ENCODE assay signal across 26 cellular contexts in the genomic region with DNA sequence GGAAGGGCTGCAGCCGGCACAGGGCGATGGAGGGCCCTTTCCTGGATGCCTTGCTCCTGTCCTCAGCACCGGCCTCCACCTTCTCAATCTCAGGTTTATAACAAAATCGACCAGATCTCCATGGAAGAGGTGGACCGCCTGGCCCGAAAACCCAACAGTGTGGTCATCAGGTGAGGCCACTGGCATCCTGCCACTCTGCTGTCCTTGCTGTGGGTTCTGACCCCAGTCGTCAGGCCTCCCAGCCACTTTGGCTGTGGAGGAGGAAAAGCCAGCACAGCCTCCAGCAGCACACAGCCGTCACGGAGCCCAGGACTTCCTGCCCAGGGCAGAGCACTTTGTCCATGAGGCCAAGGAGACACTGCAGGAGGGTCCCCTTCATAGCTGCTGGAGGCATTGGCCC.
"Had no signal": no experiment of that assay in that cellular context is flagged by ENCODE, and none has a peak within 500 bp of the region (broad histone marks: within the 10 kb centered on the region; RNA-seq: fewer than 3 reads in every experiment).

No MANE protein-coding gene starts in this region.

- FAIRE-seq: astrocyte had no signal

- ATAC-seq: activated CD8-positive, alpha-beta T cell treated with anti-CD3 and anti-CD28 coated beads for 36 hours; body of pancreas had no signal

- DNase-seq: activated CD4-positive, alpha-beta T cell treated with anti-CD3 and anti-CD28 coated beads, Interleukin-2, amount 10 ng/mL, durations not matched to agents 24 days and 14 days; activated CD4-positive, alpha-beta T cell treated with anti-CD3 and anti-CD28 coated beads, Interleukin-2, amount 50 U/mL, for 4 hours; activated CD8-positive, alpha-beta T cell treated with anti-CD3 and anti-CD28 coated beads for 36 hours; activated gamma-delta T cell; activated naive CD4-positive, alpha-beta T cell treated with Interleukin-2 at 50 U/mL for 16 hours; activated naive CD8-positive, alpha-beta T cell treated with anti-CD3 and anti-CD28 coated beads, Interleukin-2, amount 10 ng/mL, durations not matched to agents 7 days and 5 days; activated T-cell treated with anti-CD3 and anti-CD28 coated beads, Interleukin-2, amount 50 U/mL, for 24 hours; body of pancreas; caudate nucleus; cerebellar nuclear complex; Karpas-422; NCI-H1105; NCI-H1417 treated with DMSO at 0.1 percent for 48 hours; NCI-H187 treated with DMSO at 0.1 percent for 48 hours; NCI-H2081; NCI-H345; NCI-H524 treated with DMSO at 0.1 percent for 48 hours; Peyer's patch; Right ventricle myocardium superior; RPMI8226; SW 1271; T1000 had no signal

- H3K27me3 ChIP-seq: body of pancreas, breast epithelium, Peyer's patch had no signal

- H3K27ac ChIP-seq: body of pancreas, breast epithelium, Peyer's patch had no signal

- H3K36me3 Mint-ChIP-seq: activated naive CD4-positive, alpha-beta T cell treated with anti-CD3 and anti-CD28 coated beads, Interleukin-2, amount 50 U/mL, for 24 hours; activated naive CD8-positive, alpha-beta T cell treated with anti-CD3 and anti-CD28 coated beads, Interleukin-2, amount 10 ng/mL, durations not matched to agents 7 days and 5 days had no signal

- H3K27ac Mint-ChIP-seq: activated CD4-positive, alpha-beta T cell treated with anti-CD3 and anti-CD28 coated beads, Interleukin-2, amount 10 ng/mL, durations not matched to agents 24 days and 14 days; activated CD8-positive, alpha-beta T cell treated with anti-CD3 and anti-CD28 coated beads for 36 hours; activated naive CD4-positive, alpha-beta T cell treated with anti-CD3 and anti-CD28 coated beads, Interleukin-2, amount 50 U/mL, for 24 hours; activated naive CD8-positive, alpha-beta T cell treated with anti-CD3 and anti-CD28 coated beads, Interleukin-2, amount 10 ng/mL, durations not matched to agents 7 days and 5 days; activated T-cell treated with anti-CD3 and anti-CD28 coated beads, Interleukin-2, amount 50 U/mL, for 24 hours; activated T-helper 2 cell treated with anti-CD3 and anti-CD28 coated beads, Interferon-gamma antibody, Interleukin-2, Interleukin-4, amounts not matched to agents 10 μg/mL and 5 μg/mL and 100 μg/mL, durations not matched to agents 14 hours and 24 hours and 36 hours had no signal

- H3K9me3 Mint-ChIP-seq: activated CD4-positive, alpha-beta T cell treated with anti-CD3 and anti-CD28 coated beads, Interleukin-2, amount 10 ng/mL, durations not matched to agents 24 days and 14 days; activated CD8-positive, alpha-beta T cell treated with anti-CD3 and anti-CD28 coated beads for 36 hours; activated naive CD4-positive, alpha-beta T cell treated with anti-CD3 and anti-CD28 coated beads, Interleukin-2, amount 50 U/mL, for 24 hours; activated naive CD8-positive, alpha-beta T cell treated with anti-CD3 and anti-CD28 coated beads, Interleukin-2, amount 10 ng/mL, durations not matched to agents 7 days and 5 days; activated T-cell treated with anti-CD3 and anti-CD28 coated beads, Interleukin-2, amount 50 U/mL, for 24 hours; activated T-helper 2 cell treated with anti-CD3 and anti-CD28 coated beads, Interferon-gamma antibody, Interleukin-2, Interleukin-4, amounts not matched to agents 10 μg/mL and 5 μg/mL and 100 μg/mL, durations not matched to agents 14 hours and 24 hours and 36 hours had no signal

- H3K4me1 Mint-ChIP-seq: activated CD4-positive, alpha-beta T cell treated with anti-CD3 and anti-CD28 coated beads, Interleukin-2, amount 10 ng/mL, durations not matched to agents 24 days and 14 days; activated naive CD4-positive, alpha-beta T cell treated with anti-CD3 and anti-CD28 coated beads, Interleukin-2, amount 50 U/mL, for 24 hours; activated naive CD8-positive, alpha-beta T cell treated with anti-CD3 and anti-CD28 coated beads, Interleukin-2, amount 10 ng/mL, durations not matched to agents 7 days and 5 days had no signal

- H3K9me3 ChIP-seq: body of pancreas, breast epithelium, Peyer's patch had no signal

- H3K4me1 ChIP-seq: body of pancreas, breast epithelium, Peyer's patch had no signal

- H3K4me3 Mint-ChIP-seq: activated CD4-positive, alpha-beta T cell treated with anti-CD3 and anti-CD28 coated beads, Interleukin-2, amount 10 ng/mL, durations not matched to agents 24 days and 14 days; activated CD8-positive, alpha-beta T cell treated with anti-CD3 and anti-CD28 coated beads for 36 hours; activated naive CD4-positive, alpha-beta T cell treated with anti-CD3 and anti-CD28 coated beads, Interleukin-2, amount 50 U/mL, for 24 hours; activated naive CD8-positive, alpha-beta T cell treated with anti-CD3 and anti-CD28 coated beads, Interleukin-2, amount 10 ng/mL, durations not matched to agents 7 days and 5 days; activated T-cell treated with anti-CD3 and anti-CD28 coated beads, Interleukin-2, amount 50 U/mL, for 24 hours had no signal

- H3K27me3 Mint-ChIP-seq: activated CD4-positive, alpha-beta T cell treated with anti-CD3 and anti-CD28 coated beads, Interleukin-2, amount 10 ng/mL, durations not matched to agents 24 days and 14 days; activated CD8-positive, alpha-beta T cell treated with anti-CD3 and anti-CD28 coated beads for 36 hours; activated naive CD4-positive, alpha-beta T cell treated with anti-CD3 and anti-CD28 coated beads, Interleukin-2, amount 50 U/mL, for 24 hours; activated naive CD8-positive, alpha-beta T cell treated with anti-CD3 and anti-CD28 coated beads, Interleukin-2, amount 10 ng/mL, durations not matched to agents 7 days and 5 days; activated T-cell treated with anti-CD3 and anti-CD28 coated beads, Interleukin-2, amount 50 U/mL, for 24 hours had no signal

- H3K4me3 ChIP-seq: body of pancreas, breast epithelium, Peyer's patch had no signal
